Comparison of ENCODE assay signal across 16 cellular contexts in genomic region chr16:11217651-11218323, GRCh38. TPM values are rescaled to one million over a fixed set of nuclear protein-coding genes. Genes with fewer than 3 reads are reported as not detected.
DNase-seq lines count a peak whose midpoint lies in the region; ATAC-seq and TF ChIP-seq lines count a peak whose summit lies in the region.
"Had no signal": no experiment of that assay in that cellular context is flagged by ENCODE, and none has a peak within 500 bp of the region (broad histone marks: within the 10 kb centered on the region; RNA-seq: fewer than 3 reads in every experiment).

No MANE protein-coding gene starts in this region.

- 65 to 91% (median 87%) methylated on average over 2 of the region's 2 CpGs for WGBS in stomach, 5 donors

- peaks cover 0 to 1% (median 0%) of the 10 kb centered on the region in 3 donors for H3K27me3 ChIP-seq in stomach

- CTCF ChIA-PET in activated CD4-positive, alpha-beta T cell treated with anti-CD3 and anti-CD28 coated beads, Interleukin-2, amount 10 ng/mL, durations not matched to agents 7 days and 5 days (lab: Charles Lee): interaction anchor here (0.6 to 3.6 kb wide), 12 partner anchors 9 to 539 kb away, joined by 3 to 15 read pairs (median 4); no protein-coding TSS in a partner anchor
- CTCF ChIA-PET in activated CD8-positive, alpha-beta T cell treated with anti-CD3 and anti-CD28 coated beads, Interleukin-2, amount 10 ng/mL, durations not matched to agents 7 days and 5 days (lab: Charles Lee): interaction anchor here (0.7 to 2.5 kb wide), 18 partner anchors 9 to 253 kb away, joined by 3 to 28 read pairs (median 4); partner anchors contain the start of gene SOCS1

- no peak overlapping the region for H3K27ac ChIP-seq in stomach
- H3K27ac ChIP-seq: 22Rv1, A549, C4-2B had no signal

- TF ChIP-seq CTCF in endothelial cell (IDR thresholded peaks at IDR 0.05; ENCODE audit: unreplicated experiment): no peak
- TF ChIP-seq CTCF in stomach (IDR thresholded peaks at IDR 0.05): no peak

- no peak for DNase-seq in activated CD4-positive, alpha-beta T cell treated with anti-CD3 and anti-CD28 coated beads, Interleukin-2, amount 10 ng/mL, durations not matched to agents 7 days and 5 days
- DNase-seq in activated CD4-positive, alpha-beta T cell treated with anti-CD3 and anti-CD28 coated beads, Interleukin-2, amount 50 U/mL, for 48 hours: no peak
- no peak for DNase-seq in activated CD8-positive, alpha-beta T cell treated with anti-CD3 and anti-CD28 coated beads, Interleukin-2, amount 10 ng/mL, durations not matched to agents 7 days and 5 days
- no peak for DNase-seq in endothelial cell (ENCODE audit: low spot score)
- DNase-seq in stomach: no peak
- DNase-seq: AML-193; Caco-2; CD4-positive, alpha-beta T cell; H9 had no signal

- H3K9me3 Mint-ChIP-seq in activated CD4-positive, alpha-beta T cell treated with anti-CD3 and anti-CD28 coated beads, Interleukin-2, amount 10 ng/mL, durations not matched to agents 7 days and 5 days: peaks cover 27% of the 10 kb centered on the region
- peaks cover 20% of the 10 kb centered on the region for H3K9me3 Mint-ChIP-seq in activated CD8-positive, alpha-beta T cell treated with anti-CD3 and anti-CD28 coated beads, Interleukin-2, amount 10 ng/mL, durations not matched to agents 7 days and 5 days (ENCODE audit: insufficient read depth)
- peaks cover 5% of the 10 kb centered on the region for H3K9me3 Mint-ChIP-seq in endothelial cell (ENCODE audit: unreplicated experiment)

- no peak overlapping the region for H3K4me3 ChIP-seq in stomach
- H3K4me3 ChIP-seq: A549 had no signal

- POLR2A ChIA-PET in activated CD4-positive, alpha-beta T cell treated with anti-CD3 and anti-CD28 coated beads, Interleukin-2, amount 10 ng/mL, durations not matched to agents 7 days and 5 days (lab: Charles Lee): no interaction called here
- POLR2A ChIA-PET in activated CD8-positive, alpha-beta T cell treated with anti-CD3 and anti-CD28 coated beads, Interleukin-2, amount 10 ng/mL, durations not matched to agents 7 days and 5 days (lab: Charles Lee): interaction anchor here (0.6 to 1.1 kb wide), 4 partner anchors 11 to 136 kb away, joined by 3 to 4 read pairs (median 4); no protein-coding TSS in a partner anchor

- no peak for ATAC-seq in activated CD8-positive, alpha-beta T cell treated with anti-CD3 and anti-CD28 coated beads, Interleukin-2, amount 10 ng/mL, durations not matched to agents 7 days and 5 days
- ATAC-seq in GM21423 (IDR thresholded peaks at IDR 0.05; ENCODE audit: unreplicated experiment): no peak
- ATAC-seq: A549 had no signal

- peaks cover 37% of the 10 kb centered on the region for H3K4me1 Mint-ChIP-seq in activated CD4-positive, alpha-beta T cell treated with anti-CD3 and anti-CD28 coated beads, Interleukin-2, amount 10 ng/mL, durations not matched to agents 7 days and 5 days
- peaks cover 49% of the 10 kb centered on the region for H3K4me1 Mint-ChIP-seq in activated CD8-positive, alpha-beta T cell treated with anti-CD3 and anti-CD28 coated beads, Interleukin-2, amount 10 ng/mL, durations not matched to agents 7 days and 5 days (ENCODE audit: low read depth)
- H3K4me1 Mint-ChIP-seq in endothelial cell (ENCODE audit: unreplicated experiment): no peaks in the 10 kb centered on the region
- H3K4me1 Mint-ChIP-seq: H9 had no signal

- no peak for TF ChIP-seq POLR2A in stomach (IDR thresholded peaks at IDR 0.05)

- no peaks in the 10 kb centered on the region for H3K27me3 Mint-ChIP-seq in activated CD4-positive, alpha-beta T cell treated with anti-CD3 and anti-CD28 coated beads, Interleukin-2, amount 10 ng/mL, durations not matched to agents 7 days and 5 days
- no peaks in the 10 kb centered on the region for H3K27me3 Mint-ChIP-seq in activated CD8-positive, alpha-beta T cell treated with anti-CD3 and anti-CD28 coated beads, Interleukin-2, amount 10 ng/mL, durations not matched to agents 7 days and 5 days (ENCODE audit: low read depth)
- peaks cover 5% of the 10 kb centered on the region for H3K27me3 Mint-ChIP-seq in endothelial cell (ENCODE audit: unreplicated experiment)
- H3K27me3 Mint-ChIP-seq: CD4-positive, alpha-beta T cell; IgD-negative memory B cell had no signal

- H3K27ac Mint-ChIP-seq in activated CD4-positive, alpha-beta T cell treated with anti-CD3 and anti-CD28 coated beads, Interleukin-2, amount 10 ng/mL, durations not matched to agents 7 days and 5 days: peak overlapping the region; percentile 62
- H3K27ac Mint-ChIP-seq in activated CD8-positive, alpha-beta T cell treated with anti-CD3 and anti-CD28 coated beads, Interleukin-2, amount 10 ng/mL, durations not matched to agents 7 days and 5 days: peak overlapping the region; percentile 54
- H3K27ac Mint-ChIP-seq in endothelial cell (ENCODE audit: unreplicated experiment): no peak overlapping the region
- H3K27ac Mint-ChIP-seq: CD4-positive, alpha-beta T cell; H9; IgD-negative memory B cell had no signal

- no peak overlapping the region for H3K4me3 Mint-ChIP-seq in activated CD4-positive, alpha-beta T cell treated with anti-CD3 and anti-CD28 coated beads, Interleukin-2, amount 10 ng/mL, durations not matched to agents 7 days and 5 days
- no peak overlapping the region for H3K4me3 Mint-ChIP-seq in activated CD8-positive, alpha-beta T cell treated with anti-CD3 and anti-CD28 coated beads, Interleukin-2, amount 10 ng/mL, durations not matched to agents 7 days and 5 days
- H3K4me3 Mint-ChIP-seq in endothelial cell (ENCODE audit: unreplicated experiment): peak overlapping the region; percentile 25
- H3K4me3 Mint-ChIP-seq: CD4-positive, alpha-beta T cell; H9; IgD-negative memory B cell had no signal

- no peak for TF ChIP-seq EP300 in stomach (IDR thresholded peaks at IDR 0.05)

- intact Hi-C loops in stomach (cut with DNase I; ENCODE audit: low total_unique reads): no loop called here

- no peaks in the 10 kb centered on the region for H3K4me1 ChIP-seq in stomach
- H3K4me1 ChIP-seq: A549, Caco-2 had no signal

- H3K9me3 ChIP-seq in stomach: peaks cover 5 to 31% (median 28%) of the 10 kb centered on the region in 4 donors
- H3K9me3 ChIP-seq: Caco-2 had no signal

- H3K36me3 Mint-ChIP-seq in activated CD4-positive, alpha-beta T cell treated with anti-CD3 and anti-CD28 coated beads, Interleukin-2, amount 10 ng/mL, durations not matched to agents 7 days and 5 days (ENCODE audit: low read depth): peaks cover 23% of the 10 kb centered on the region
- H3K36me3 Mint-ChIP-seq in activated CD8-positive, alpha-beta T cell treated with anti-CD3 and anti-CD28 coated beads, Interleukin-2, amount 10 ng/mL, durations not matched to agents 7 days and 5 days (ENCODE audit: low read depth): peaks cover 33% of the 10 kb centered on the region
- H3K36me3 Mint-ChIP-seq in endothelial cell (ENCODE audit: low read depth, unreplicated experiment): peaks cover 3% of the 10 kb centered on the region
- H3K36me3 Mint-ChIP-seq: IgD-negative memory B cell had no signal

- H3K36me3 ChIP-seq in stomach: no peaks in the 10 kb centered on the region

RNA-seq across cellular contexts. Expression of gene SOCS1, which starts 38.2 kb away (rescaled TPM):
- 100 to 1,000 TPM; 127 to 133 TPM for total RNA-seq in activated CD4-positive, alpha-beta T cell treated with anti-CD3 and anti-CD28 coated beads, Interleukin-2, amount 10 ng/mL, durations not matched to agents 7 days and 5 days
- 100 to 1,000 TPM; 170 to 174 TPM for total RNA-seq in activated CD8-positive, alpha-beta T cell treated with anti-CD3 and anti-CD28 coated beads, Interleukin-2, amount 10 ng/mL, durations not matched to agents 7 days and 5 days
- total RNA-seq in endothelial cell (ENCODE audit: unreplicated experiment) (7.4 TPM), stomach (10 to 100 TPM in 3 of 5 donors, 1 to 10 TPM in 2; 4.2 to 45.5 (median 12.1) TPM)
- 10 to 100 TPM in 2 of 3 donors, 1 to 10 TPM in 1; 9.4 to 14.7 (median 11.0) TPM for polyA plus RNA-seq in stomach

RNA-seq across cellular contexts. Expression of gene TNP2, which starts 51.3 kb away (rescaled TPM):
- not detected for total RNA-seq in activated CD4-positive, alpha-beta T cell treated with anti-CD3 and anti-CD28 coated beads, Interleukin-2, amount 10 ng/mL, durations not matched to agents 7 days and 5 days
- total RNA-seq in activated CD8-positive, alpha-beta T cell treated with anti-CD3 and anti-CD28 coated beads, Interleukin-2, amount 10 ng/mL, durations not matched to agents 7 days and 5 days: not detected
- not detected for total RNA-seq in endothelial cell (ENCODE audit: unreplicated experiment)
- not detected for total RNA-seq in stomach
- not detected for polyA plus RNA-seq in stomach
- total RNA-seq: Caco-2; CD4-positive, alpha-beta T cell; H1; H9 had no signal
- polyA plus RNA-seq: A549, BJ, H1, IgD-negative memory B cell had no signal

RNA-seq across cellular contexts. Expression of gene PRM3, which starts 55.6 kb away (rescaled TPM):
- not detected for total RNA-seq in activated CD4-positive, alpha-beta T cell treated with anti-CD3 and anti-CD28 coated beads, Interleukin-2, amount 10 ng/mL, durations not matched to agents 7 days and 5 days
- total RNA-seq in activated CD8-positive, alpha-beta T cell treated with anti-CD3 and anti-CD28 coated beads, Interleukin-2, amount 10 ng/mL, durations not matched to agents 7 days and 5 days: not detected
- total RNA-seq in endothelial cell (ENCODE audit: unreplicated experiment) (not detected), stomach (not detected)
- not detected for polyA plus RNA-seq in stomach
- total RNA-seq: Caco-2; CD4-positive, alpha-beta T cell; H1; H9 had no signal
- polyA plus RNA-seq: A549, BJ, H1, IgD-negative memory B cell had no signal

RNA-seq across cellular contexts. Expression of gene PRM2, which starts 58.5 kb away (rescaled TPM):
- not detected for total RNA-seq in activated CD4-positive, alpha-beta T cell treated with anti-CD3 and anti-CD28 coated beads, Interleukin-2, amount 10 ng/mL, durations not matched to agents 7 days and 5 days
- total RNA-seq in activated CD8-positive, alpha-beta T cell treated with anti-CD3 and anti-CD28 coated beads, Interleukin-2, amount 10 ng/mL, durations not matched to agents 7 days and 5 days: not detected
- total RNA-seq in endothelial cell (ENCODE audit: unreplicated experiment) (not detected), stomach (not detected)
- not detected for polyA plus RNA-seq in stomach
- total RNA-seq: Caco-2; CD4-positive, alpha-beta T cell; H1; H9 had no signal
- polyA plus RNA-seq: A549, BJ, H1, IgD-negative memory B cell had no signal
